In genomic region chr5:9686211-9686610, GRCh38 we compare ENCODE assay signal across 18 cellular contexts. TPM values are rescaled to one million over a fixed set of nuclear protein-coding genes. Genes with fewer than 3 reads are reported as not detected.
DNase-seq lines count a peak whose midpoint lies in the region; FAIRE-seq and TF ChIP-seq lines count a peak whose summit lies in the region.
"Had no signal": no experiment of that assay in that cellular context is flagged by ENCODE, and none has a peak within 500 bp of the region (broad histone marks: within the 10 kb centered on the region; RNA-seq: fewer than 3 reads in every experiment).

No MANE protein-coding gene starts in this region.

- no peak overlapping the region for H3K4me3 ChIP-seq in epithelial cell of proximal tubule (ENCODE audit: low read depth, low read length)
- H3K4me3 ChIP-seq: pancreas, SK-N-MC, upper lobe of right lung had no signal

- peak; percentile 59 for DNase-seq in AG20443 (ENCODE audit: low spot score)
- DNase-seq in RCC 7860 (ENCODE audit: low spot score) = peak; percentile 76
- peak; percentile 4 for DNase-seq in epithelial cell of proximal tubule (ENCODE audit: low read depth)
- DNase-seq in non-pigmented ciliary epithelial cell (ENCODE audit: low read depth) = peak; percentile 74
- DNase-seq in epidermal melanocyte (ENCODE audit: insufficient read length, low spot score) = no peak
- DNase-seq in stimulated activated CD4-positive, alpha-beta T cell treated with anti-CD3 and anti-CD28 coated beads, Interleukin-4, amount 100 ng/mL, for 4 hours = no peak
- no peak for DNase-seq in DMS79 treated with DMSO at 0.1 percent for 48 hours (lab: John Stamatoyannopoulos, UW)
- no peak for DNase-seq in substantia nigra (lab: John Stamatoyannopoulos, UW)
- DNase-seq: activated CD4-positive, alpha-beta T cell treated with anti-CD3 and anti-CD28 coated beads, Interleukin-2, amount 50 U/mL, for 4 hours; activated T-cell treated with anti-CD3 and anti-CD28 coated beads, Interleukin-2, amount 50 U/mL, for 72 hours; NCI-H1417; pancreas; small intestine; upper lobe of right lung had no signal

- H3K27ac ChIP-seq in substantia nigra (ENCODE audit: low read depth, low read length, poor library complexity, severe bottlenecking) = no peak overlapping the region
- H3K27ac ChIP-seq: KMS-11, pancreas, SK-N-MC, upper lobe of right lung had no signal

- FAIRE-seq in RCC 7860 (lab: Jason Lieb, UNC) = peak; percentile 84
- FAIRE-seq: colon, pancreas, small intestine had no signal

- TF ChIP-seq CTCF in epithelial cell of proximal tubule (conservative IDR thresholded peaks at IDR 0.05; ENCODE audit: low read depth, low read length) = no peak

RNA-seq across cellular contexts. Expression of gene TAS2R1, which starts 56.1 kb away (rescaled TPM):
- not detected in 2 replicates for total RNA-seq in epithelial cell of proximal tubule
- total RNA-seq: activated T-cell treated with anti-CD3 and anti-CD28 coated beads, Interleukin-2, amount 50 U/mL, for 72 hours; esophagus mucosa; pancreas; upper lobe of right lung had no signal

Comparison
In these comparisons a context has a peak if more than half of its experiments do, and no peak if none do; other contexts are left out.
1. DNase-seq: peak in AG20443 (single experiment), RCC 7860 (single experiment), epithelial cell of proximal tubule (single experiment) and non-pigmented ciliary epithelial cell (single experiment); none in epidermal melanocyte (single experiment), stimulated activated CD4-positive, alpha-beta T cell treated with anti-CD3 and anti-CD28 coated beads, Interleukin-4, amount 100 ng/mL, for 4 hours (0 of 2), DMS79 treated with DMSO at 0.1 percent for 48 hours (single experiment) and substantia nigra (0 of 49).